1 cellular context compared by ENCODE assay signal in the genomic region with DNA sequence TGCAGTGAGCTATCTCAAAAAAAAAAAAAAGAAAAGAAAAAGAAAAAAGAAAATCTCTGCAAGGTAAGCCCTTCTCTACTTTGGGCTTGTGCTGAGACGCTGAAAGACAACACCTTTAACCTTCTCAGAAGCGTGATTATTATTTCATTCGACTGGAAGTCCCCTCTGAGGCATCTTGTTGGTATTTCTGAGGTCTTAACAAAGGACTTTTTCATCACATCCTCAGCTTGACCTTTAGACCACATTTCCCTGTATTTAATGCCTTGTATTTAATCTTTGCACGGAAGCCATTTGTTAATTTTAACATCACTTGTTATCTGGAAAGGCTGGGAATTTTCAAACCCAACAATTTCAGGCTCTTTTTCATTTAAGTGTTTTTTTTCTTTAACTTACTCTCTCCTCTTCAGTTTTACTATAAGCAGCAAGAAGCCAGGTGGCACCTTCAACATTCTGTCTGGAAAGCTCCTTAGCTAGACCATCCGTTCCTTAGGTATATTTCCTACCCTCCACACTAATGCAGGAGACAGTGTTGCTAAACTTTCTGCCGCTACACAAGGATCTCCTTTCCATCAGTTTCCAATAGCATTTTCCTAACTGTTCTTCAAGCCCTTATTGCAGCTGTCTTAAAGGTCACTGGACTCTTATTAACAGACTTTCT.
TF ChIP-seq lines count a peak whose summit lies in the region.

No MANE protein-coding gene starts in this region.

TF ChIP-seq in GM12878, 131 proteins besides CTCF, POLR2A, EP300 and RAD21:
- no peak for TF ChIP-seq NR2C2 (IDR thresholded peaks at IDR 0.05; ENCODE audit: borderline replicate concordance, control insufficient read depth, insufficient read length, low read depth)
- TF ChIP-seq NBN (IDR thresholded peaks at IDR 0.05) = no peak
